ENCODE assay signal across 16 cellular contexts in the genomic region with DNA sequence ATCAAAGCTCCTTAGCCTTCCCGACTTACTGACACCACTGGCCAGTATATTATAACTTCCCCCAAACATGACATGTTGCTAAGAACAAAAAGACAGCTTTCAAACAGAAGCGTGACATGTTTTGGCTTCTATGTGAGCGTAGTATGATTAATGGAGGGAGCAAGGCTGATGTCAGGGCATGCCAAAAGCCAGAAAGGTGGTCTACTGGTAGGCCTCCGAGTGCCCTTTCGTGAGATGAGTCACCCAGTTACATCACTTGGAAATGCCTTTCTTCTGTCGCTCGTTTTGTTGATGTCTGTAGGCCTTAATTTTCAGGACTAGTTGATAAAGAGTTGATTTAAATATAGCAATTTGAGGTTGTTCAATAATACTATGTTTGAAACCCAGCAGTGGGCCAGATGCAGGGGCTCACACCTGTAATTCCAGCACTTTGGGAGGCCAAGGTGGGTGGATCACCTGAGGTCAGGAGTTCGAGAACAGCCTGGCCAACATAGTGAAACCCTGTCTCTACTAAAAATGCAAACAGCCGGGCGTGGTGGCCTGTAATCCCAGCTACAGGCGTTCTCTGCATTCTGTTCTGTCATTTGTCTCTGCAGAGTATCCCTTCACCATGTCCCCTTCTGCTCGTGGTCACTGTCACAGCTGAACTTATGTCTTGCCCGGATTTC. TPM values are rescaled to one million over a fixed set of nuclear protein-coding genes. Genes with fewer than 3 reads are reported as not detected.
DNase-seq lines count a peak whose midpoint lies in the region; ATAC-seq, FAIRE-seq and TF ChIP-seq lines count a peak whose summit lies in the region.
"Had no signal": no experiment of that assay in that cellular context is flagged by ENCODE, and none has a peak within 500 bp of the region (broad histone marks: within the 10 kb centered on the region; RNA-seq: fewer than 3 reads in every experiment).

No MANE protein-coding gene starts in this region.

- no peak overlapping the region for H3K4me3 ChIP-seq in astrocyte of the cerebellum (ENCODE audit: low read depth, low read length)
- no peak overlapping the region for H3K4me3 ChIP-seq in kidney (ENCODE audit: low read length in 2 of 2)
- H3K4me3 ChIP-seq in tibial artery = no peak overlapping the region
- H3K4me3 ChIP-seq: lower lobe of right lung, PC-9, spleen had no signal

- intact Hi-C loops in activated CD8-positive, alpha-beta T cell treated with anti-CD3 and anti-CD28 coated beads for 36 hours (cut with micrococcal nuclease) = no loop called here
- intact Hi-C loops in kidney (cut with DNase I) (no loop called here), tibial artery (cut with DNase I; ENCODE audit: low total_unique reads) (no loop called here)

- in situ Hi-C loops in astrocyte of the cerebellum (cut with HindIII; ENCODE audit: low sequenced_read_pairs) = no loop called here

- no peaks in the 10 kb centered on the region for H3K9me3 Mint-ChIP-seq in activated CD8-positive, alpha-beta T cell treated with anti-CD3 and anti-CD28 coated beads for 36 hours
- no peaks in the 10 kb centered on the region for H3K9me3 Mint-ChIP-seq in activated CD8-positive, alpha-beta T cell treated with anti-CD3 and anti-CD28 coated beads, Interleukin-2, amount 10 ng/mL, durations not matched to agents 7 days and 5 days (ENCODE audit: insufficient read depth)
- H3K9me3 Mint-ChIP-seq in effector memory CD8-positive, alpha-beta T cell = no peaks in the 10 kb centered on the region
- no peaks in the 10 kb centered on the region for H3K9me3 Mint-ChIP-seq in stimulated activated naive B cell treated with anti-CD40 and anti-IgM and Interleukin-4, amounts not matched to agents 10 μg/mL and 1 μg/mL and 100 μg/mL, for 72 hours
- H3K9me3 Mint-ChIP-seq: CD8-positive, alpha-beta memory T cell had no signal

- peak; percentile 23 for DNase-seq in activated CD8-positive, alpha-beta T cell treated with anti-CD3 and anti-CD28 coated beads for 36 hours
- no peak for DNase-seq in activated CD8-positive, alpha-beta T cell treated with anti-CD3 and anti-CD28 coated beads, Interleukin-2, amount 10 ng/mL, durations not matched to agents 7 days and 5 days
- DNase-seq in astrocyte of the cerebellum (ENCODE audit: low read depth) = peak; percentile 29
- DNase-seq in kidney = no peak
- no peak for DNase-seq in tibial artery
- no peak for DNase-seq in effector memory CD8-positive, alpha-beta T cell
- DNase-seq in stimulated activated naive B cell treated with anti-CD40 and anti-IgM and Interleukin-4, amounts not matched to agents 10 μg/mL and 1 μg/mL and 100 μg/mL, for 72 hours = no peak
- no peak for DNase-seq in cerebellum (ENCODE audit: low spot score)
- DNase-seq: CD8-positive, alpha-beta memory T cell; lower lobe of right lung; PC-9; spleen; T-helper 2 cell had no signal

- H3K4me1 ChIP-seq in kidney (ENCODE audit: control insufficient read depth in 1 of 2, insufficient read depth in 1 of 2, low read depth in 1 of 2, low read length in 2 of 2) (peaks cover 21% of the 10 kb centered on the region in 2 donors), tibial artery (peaks cover 0 to 54% (median 34%) of the 10 kb centered on the region in 4 donors)
- H3K4me1 ChIP-seq: lower lobe of right lung had no signal

- H3K36me3 ChIP-seq in kidney (ENCODE audit: control insufficient read depth in 1 of 2, insufficient read depth in 2 of 2, low read length in 2 of 2) (no peaks in the 10 kb centered on the region), tibial artery (no peaks in the 10 kb centered on the region)
- H3K36me3 ChIP-seq: lower lobe of right lung, neutrophil, spleen had no signal

- CTCF ChIA-PET in activated CD8-positive, alpha-beta T cell treated with anti-CD3 and anti-CD28 coated beads for 36 hours (lab: Charles Lee) = interaction anchor here (1.4 kb wide), 1 partner anchor 302 kb away, joined by 4 read pairs; no protein-coding TSS in a partner anchor
- CTCF ChIA-PET in activated CD8-positive, alpha-beta T cell treated with anti-CD3 and anti-CD28 coated beads, Interleukin-2, amount 10 ng/mL, durations not matched to agents 7 days and 5 days (lab: Charles Lee) = no interaction called here

- TF ChIP-seq CTCF in activated CD8-positive, alpha-beta T cell treated with anti-CD3 and anti-CD28 coated beads for 36 hours (IDR thresholded peaks at IDR 0.05) = no peak
- no peak for TF ChIP-seq CTCF in astrocyte of the cerebellum (IDR thresholded peaks at IDR 0.05; ENCODE audit: low read depth, low read length, missing control alignments)
- TF ChIP-seq CTCF in kidney (IDR thresholded peaks at IDR 0.05; ENCODE audit: borderline replicate concordance, extremely low read depth, insufficient read depth) = no peak
- no peak for TF ChIP-seq CTCF in tibial artery (IDR thresholded peaks at IDR 0.05)

- no peak overlapping the region for H3K9ac ChIP-seq in kidney (ENCODE audit: low read length in 2 of 2)

- H3K27ac ChIP-seq in kidney (ENCODE audit: low read depth in 2 of 2, low read length in 2 of 2) = peak overlapping the region; percentile 18 to 84
- peak overlapping the region; percentile 74 to 79 for H3K27ac ChIP-seq in tibial artery
- H3K27ac ChIP-seq: lower lobe of right lung, neutrophil, PC-9 had no signal

- POLR2A ChIA-PET in activated CD8-positive, alpha-beta T cell treated with anti-CD3 and anti-CD28 coated beads for 36 hours (lab: Charles Lee) = interaction anchor here (0.6 kb wide), 1 partner anchor 346 kb away, joined by 4 read pairs; no protein-coding TSS in a partner anchor
- POLR2A ChIA-PET in activated CD8-positive, alpha-beta T cell treated with anti-CD3 and anti-CD28 coated beads, Interleukin-2, amount 10 ng/mL, durations not matched to agents 7 days and 5 days (lab: Charles Lee) = no interaction called here

- peaks cover 4% of the 10 kb centered on the region for H3K27me3 Mint-ChIP-seq in activated CD8-positive, alpha-beta T cell treated with anti-CD3 and anti-CD28 coated beads for 36 hours
- no peaks in the 10 kb centered on the region for H3K27me3 Mint-ChIP-seq in activated CD8-positive, alpha-beta T cell treated with anti-CD3 and anti-CD28 coated beads, Interleukin-2, amount 10 ng/mL, durations not matched to agents 7 days and 5 days (ENCODE audit: low read depth)
- H3K27me3 Mint-ChIP-seq in effector memory CD8-positive, alpha-beta T cell = peaks cover 19 to 23% of the 10 kb centered on the region in 2 donors
- H3K27me3 Mint-ChIP-seq in stimulated activated naive B cell treated with anti-CD40 and anti-IgM and Interleukin-4, amounts not matched to agents 10 μg/mL and 1 μg/mL and 100 μg/mL, for 72 hours = peaks cover 0 to 4% of the 10 kb centered on the region in 2 donors

- peak; percentile 42 for ATAC-seq in activated CD8-positive, alpha-beta T cell treated with anti-CD3 and anti-CD28 coated beads for 36 hours
- no peak for ATAC-seq in activated CD8-positive, alpha-beta T cell treated with anti-CD3 and anti-CD28 coated beads, Interleukin-2, amount 10 ng/mL, durations not matched to agents 7 days and 5 days
- no peak for ATAC-seq in effector memory CD8-positive, alpha-beta T cell (replicated peaks)
- no peak for ATAC-seq in stimulated activated naive B cell treated with anti-CD40 and anti-IgM and Interleukin-4, amounts not matched to agents 10 μg/mL and 1 μg/mL and 100 μg/mL, for 72 hours (replicated peaks)
- ATAC-seq: activated T-helper 17 cell treated with anti-CD3 and anti-CD28 coated beads, Interleukin-2, amount 50 U/mL, for 72 hours; lower lobe of right lung had no signal

- H3K36me3 Mint-ChIP-seq in activated CD8-positive, alpha-beta T cell treated with anti-CD3 and anti-CD28 coated beads for 36 hours (ENCODE audit: low read depth) = no peaks in the 10 kb centered on the region
- no peaks in the 10 kb centered on the region for H3K36me3 Mint-ChIP-seq in activated CD8-positive, alpha-beta T cell treated with anti-CD3 and anti-CD28 coated beads, Interleukin-2, amount 10 ng/mL, durations not matched to agents 7 days and 5 days (ENCODE audit: low read depth)
- no peaks in the 10 kb centered on the region for H3K36me3 Mint-ChIP-seq in effector memory CD8-positive, alpha-beta T cell (ENCODE audit: insufficient read depth)
- H3K36me3 Mint-ChIP-seq in stimulated activated naive B cell treated with anti-CD40 and anti-IgM and Interleukin-4, amounts not matched to agents 10 μg/mL and 1 μg/mL and 100 μg/mL, for 72 hours = no peaks in the 10 kb centered on the region
- H3K36me3 Mint-ChIP-seq: CD8-positive, alpha-beta memory T cell had no signal

- FAIRE-seq in kidney (lab: Jason Lieb, UNC) = no peak
- FAIRE-seq: H1 had no signal

- peaks cover 2% of the 10 kb centered on the region for H3K4me1 Mint-ChIP-seq in activated CD8-positive, alpha-beta T cell treated with anti-CD3 and anti-CD28 coated beads for 36 hours (ENCODE audit: low read depth)
- H3K4me1 Mint-ChIP-seq in activated CD8-positive, alpha-beta T cell treated with anti-CD3 and anti-CD28 coated beads, Interleukin-2, amount 10 ng/mL, durations not matched to agents 7 days and 5 days (ENCODE audit: low read depth) = no peaks in the 10 kb centered on the region
- H3K4me1 Mint-ChIP-seq in effector memory CD8-positive, alpha-beta T cell (ENCODE audit: low read depth in 2 of 2) = peaks cover 0 to 4% of the 10 kb centered on the region in 2 donors
- no peaks in the 10 kb centered on the region for H3K4me1 Mint-ChIP-seq in stimulated activated naive B cell treated with anti-CD40 and anti-IgM and Interleukin-4, amounts not matched to agents 10 μg/mL and 1 μg/mL and 100 μg/mL, for 72 hours

- H3K27me3 ChIP-seq in tibial artery = no peaks in the 10 kb centered on the region
- H3K27me3 ChIP-seq: neutrophil, spleen had no signal

- no peak overlapping the region for H3K4me3 Mint-ChIP-seq in activated CD8-positive, alpha-beta T cell treated with anti-CD3 and anti-CD28 coated beads for 36 hours
- no peak overlapping the region for H3K4me3 Mint-ChIP-seq in activated CD8-positive, alpha-beta T cell treated with anti-CD3 and anti-CD28 coated beads, Interleukin-2, amount 10 ng/mL, durations not matched to agents 7 days and 5 days
- H3K4me3 Mint-ChIP-seq in effector memory CD8-positive, alpha-beta T cell = no peak overlapping the region
- no peak overlapping the region for H3K4me3 Mint-ChIP-seq in stimulated activated naive B cell treated with anti-CD40 and anti-IgM and Interleukin-4, amounts not matched to agents 10 μg/mL and 1 μg/mL and 100 μg/mL, for 72 hours
- H3K4me3 Mint-ChIP-seq: activated T-helper 17 cell treated with anti-CD3 and anti-CD28 coated beads, Interleukin-2, amount 50 U/mL, for 72 hours; CD8-positive, alpha-beta memory T cell had no signal

- no peak overlapping the region for H3K27ac Mint-ChIP-seq in activated CD8-positive, alpha-beta T cell treated with anti-CD3 and anti-CD28 coated beads for 36 hours
- H3K27ac Mint-ChIP-seq in activated CD8-positive, alpha-beta T cell treated with anti-CD3 and anti-CD28 coated beads, Interleukin-2, amount 10 ng/mL, durations not matched to agents 7 days and 5 days = no peak overlapping the region
- no peak overlapping the region for H3K27ac Mint-ChIP-seq in effector memory CD8-positive, alpha-beta T cell
- H3K27ac Mint-ChIP-seq in stimulated activated naive B cell treated with anti-CD40 and anti-IgM and Interleukin-4, amounts not matched to agents 10 μg/mL and 1 μg/mL and 100 μg/mL, for 72 hours = no peak overlapping the region
- H3K27ac Mint-ChIP-seq: activated T-helper 17 cell treated with anti-CD3 and anti-CD28 coated beads, Interleukin-2, amount 50 U/mL, for 72 hours had no signal

- H3K9me3 ChIP-seq in kidney (ENCODE audit: control insufficient read depth in 1 of 2, low read length in 2 of 2) (no peaks in the 10 kb centered on the region), tibial artery (no peaks in the 10 kb centered on the region)
- H3K9me3 ChIP-seq: lower lobe of right lung, neutrophil, spleen had no signal

RNA-seq across cellular contexts. Expression of a gene that starts 53.3 kb away (rescaled TPM):
- under 1 TPM; 0.34 to 0.45 TPM for total RNA-seq in activated CD8-positive, alpha-beta T cell treated with anti-CD3 and anti-CD28 coated beads for 36 hours
- total RNA-seq in activated CD8-positive, alpha-beta T cell treated with anti-CD3 and anti-CD28 coated beads, Interleukin-2, amount 10 ng/mL, durations not matched to agents 7 days and 5 days = not detected
- total RNA-seq in kidney = 63.1 TPM
- polyA plus RNA-seq in kidney (ENCODE audit: insufficient read depth, low read depth, low replicate concordance) = 13.8 TPM
- total RNA-seq in cerebellum = 1.7 TPM
- polyA plus RNA-seq: CD8-positive, alpha-beta memory T cell had no signal

Comparison
In these comparisons a context has a peak if more than half of its experiments do, and no peak if none do; other contexts are left out.
1. DNase-seq: peak in activated CD8-positive, alpha-beta T cell treated with anti-CD3 and anti-CD28 coated beads for 36 hours (single experiment) and astrocyte of the cerebellum (single experiment); none in activated CD8-positive, alpha-beta T cell treated with anti-CD3 and anti-CD28 coated beads, Interleukin-2, amount 10 ng/mL, durations not matched to agents 7 days and 5 days (single experiment), kidney (single experiment), tibial artery (0 of 2), effector memory CD8-positive, alpha-beta T cell (0 of 3), stimulated activated naive B cell treated with anti-CD40 and anti-IgM and Interleukin-4, amounts not matched to agents 10 μg/mL and 1 μg/mL and 100 μg/mL, for 72 hours (single experiment) and cerebellum (single experiment).
2. RNA of a gene that starts 53.3 kb away (total RNA-seq): 63.1 TPM in kidney (single experiment); 1.7 TPM in cerebellum (single experiment), 0.34 to 0.45 TPM in activated CD8-positive, alpha-beta T cell treated with anti-CD3 and anti-CD28 coated beads for 36 hours and not detected in activated CD8-positive, alpha-beta T cell treated with anti-CD3 and anti-CD28 coated beads, Interleukin-2, amount 10 ng/mL, durations not matched to agents 7 days and 5 days; every median in the first group is over 10 times any median in the second.